9 cellular contexts compared by ENCODE assay signal in genomic region chr10:131996508-131997365, GRCh38. TPM values are rescaled to one million over a fixed set of nuclear protein-coding genes. Genes with fewer than 3 reads are reported as not detected.
DNase-seq lines count a peak whose midpoint lies in the region; ATAC-seq and TF ChIP-seq lines count a peak whose summit lies in the region.
"Had no signal": no experiment of that assay in that cellular context is flagged by ENCODE, and none has a peak within 500 bp of the region (broad histone marks: within the 10 kb centered on the region; RNA-seq: fewer than 3 reads in every experiment).

No MANE protein-coding gene starts in this region.

- H3K4me1 ChIP-seq in NT2/D1 (ENCODE audit: insufficient read depth, insufficient read length) (peaks cover 18% of the 10 kb centered on the region), gastroesophageal sphincter (peaks cover 0 to 24% (median 14%) of the 10 kb centered on the region in 3 donors)

- no peak overlapping the region for H3K4me3 Mint-ChIP-seq in mesothelial cell of epicardium

- H3K27ac ChIP-seq in gastroesophageal sphincter (peak overlapping the region in 3 of 4 donors; percentile 62 to 81 (median 75)), substantia nigra (ENCODE audit: low read depth, low read length, poor library complexity, severe bottlenecking) (peak overlapping the region; percentile 29)

- no peak for TF ChIP-seq POLR2A in gastroesophageal sphincter (IDR thresholded peaks at IDR 0.05)

- WGBS in gastroesophageal sphincter (ENCODE audit: low coverage in 1 of 2), 2 donors = 40 to 68% methylated on average over 3 to 6 of the region's 15 CpGs

- no peak for DNase-seq in NT2/D1 (ENCODE audit: low read depth, low spot score)
- DNase-seq in mesothelial cell of epicardium (ENCODE audit: low spot score in 2 of 2, unreplicated experiment in 2 of 2) = no peak
- peak in 34 of 49 donors; percentile 27 to 76 (median 48) for DNase-seq in substantia nigra (lab: John Stamatoyannopoulos, UW)
- DNase-seq in activated effector memory CD4-positive, alpha-beta T cell treated with Interleukin-2 at 50 U/mL for 16 hours = no peak
- DNase-seq in NCI-H1436 (lab: John Stamatoyannopoulos, UW) = no peak
- DNase-seq in DMS153 treated with DMSO at 0.1 percent for 48 hours (lab: John Stamatoyannopoulos, UW; ENCODE audit: unreplicated experiment) = no peak
- DNase-seq: NCI-H446 treated with DMSO at 0.1 percent for 48 hours had no signal

- H3K36me3 ChIP-seq in NT2/D1 (ENCODE audit: insufficient read depth, insufficient read length, low read length) (no peaks in the 10 kb centered on the region), gastroesophageal sphincter (no peaks in the 10 kb centered on the region)

- H3K9me3 ChIP-seq in NT2/D1 (ENCODE audit: insufficient read depth, low read length) = no peaks in the 10 kb centered on the region
- no peaks in the 10 kb centered on the region for H3K9me3 ChIP-seq in gastroesophageal sphincter

- peaks cover 7% of the 10 kb centered on the region for H3K27me3 Mint-ChIP-seq in mesothelial cell of epicardium (ENCODE audit: low read depth)

- H3K9ac ChIP-seq in NT2/D1 (ENCODE audit: insufficient read length, low read depth) = peak overlapping the region; percentile 18

- H3K36me3 Mint-ChIP-seq in mesothelial cell of epicardium = no peaks in the 10 kb centered on the region

- H3K27ac Mint-ChIP-seq in mesothelial cell of epicardium = peak overlapping the region; percentile 32

- H3K9me3 Mint-ChIP-seq in mesothelial cell of epicardium = no peaks in the 10 kb centered on the region

- ATAC-seq in gastroesophageal sphincter (no peak), HG03135 (IDR thresholded peaks at IDR 0.05; ENCODE audit: unreplicated experiment) (no peak)

- no peak for TF ChIP-seq CTCF in gastroesophageal sphincter (IDR thresholded peaks at IDR 0.05)
- no peak for TF ChIP-seq CTCF in mesothelial cell of epicardium (IDR thresholded peaks at IDR 0.05; ENCODE audit: unreplicated experiment)

- no peak for TF ChIP-seq EP300 in gastroesophageal sphincter (IDR thresholded peaks at IDR 0.05)

- H3K27me3 ChIP-seq in NT2/D1 (ENCODE audit: insufficient read depth, insufficient read length) (no peaks in the 10 kb centered on the region), gastroesophageal sphincter (no peaks in the 10 kb centered on the region)

- H3K4me1 Mint-ChIP-seq in mesothelial cell of epicardium = peaks cover 18% of the 10 kb centered on the region

- H3K4me3 ChIP-seq in NT2/D1 (ENCODE audit: insufficient read length, low read depth) (no peak overlapping the region), gastroesophageal sphincter (no peak overlapping the region)

RNA-seq across cellular contexts. Expression of gene BNIP3, which starts 15.0 kb away (rescaled TPM):
- total RNA-seq in gastroesophageal sphincter (100 to 1,000 TPM in 1 of 4 donors, 10 to 100 TPM in 3; 53.5 to 102 (median 68.3) TPM), mesothelial cell of epicardium (50.8 to 57.2 TPM (median 53.0 TPM) in 3 replicates)

Comparison
In these comparisons a context has a peak if more than half of its experiments do, and no peak if none do; other contexts are left out.
1. DNase-seq: peak in substantia nigra (34 of 49); none in NT2/D1 (single experiment), mesothelial cell of epicardium (0 of 2), activated effector memory CD4-positive, alpha-beta T cell treated with Interleukin-2 at 50 U/mL for 16 hours (single experiment), NCI-H1436 (single experiment) and DMS153 treated with DMSO at 0.1 percent for 48 hours (single experiment).